ENCODE assay signal across 2 cellular contexts in genomic region chr6:98836025-98836961, GRCh38.
TF ChIP-seq lines count a peak whose summit lies in the region.

No MANE protein-coding gene starts in this region.

TF ChIP-seq in SK-N-SH, 30 proteins besides CTCF, POLR2A, EP300 and RAD21 (continued from another document):
- TF ChIP-seq REST (IDR thresholded peaks at IDR 0.05; ENCODE audit: low read depth, low read length) (no peak), USF2 (IDR thresholded peaks at IDR 0.05; ENCODE audit: borderline replicate concordance, low read depth, low read length) (no peak), IRF3 (IDR thresholded peaks at IDR 0.05; ENCODE audit: low read depth, low read length) (no peak), ELF1 (IDR thresholded peaks at IDR 0.05) (no peak), JUND (IDR thresholded peaks at IDR 0.05) (no peak), TAF1 (IDR thresholded peaks at IDR 0.05; ENCODE audit: borderline replicate concordance, low read depth, low read length) (no peak), SMC3 (IDR thresholded peaks at IDR 0.05; ENCODE audit: low read depth, low read length) (no peak), EZH2phosphoT487 (IDR thresholded peaks at IDR 0.05; ENCODE audit: borderline replicate concordance, low read depth) (no peak)

TF ChIP-seq in SK-N-SH treated with all-trans-retinoic acid at 6 μM for 48 hours, 23 proteins besides CTCF, POLR2A, EP300 and RAD21 (continued from another document):
- no peak for TF ChIP-seq OSR1 (CRISPR knock-in tag; IDR thresholded peaks at IDR 0.05)
- no peak for TF ChIP-seq ISL1 (CRISPR knock-in tag; IDR thresholded peaks at IDR 0.05)
- no peak for TF ChIP-seq TCF4 (CRISPR knock-in tag; IDR thresholded peaks at IDR 0.05; ENCODE audit: borderline replicate concordance)
